14 cellular contexts compared by ENCODE assay signal in the genomic region with DNA sequence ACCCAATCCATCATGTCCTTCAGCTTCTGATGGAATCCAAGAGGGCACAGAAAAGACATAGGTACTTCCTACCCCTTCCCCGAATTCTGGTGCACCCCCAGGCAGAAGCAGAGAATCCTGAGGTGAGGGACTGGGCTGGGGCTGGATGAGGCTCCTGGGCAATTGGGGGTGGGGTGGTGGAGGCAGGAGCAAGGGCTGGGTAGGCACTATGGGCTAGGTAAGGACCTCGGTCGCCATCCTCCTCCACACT. TPM values are rescaled to one million over a fixed set of nuclear protein-coding genes. Genes with fewer than 3 reads are reported as not detected.
DNase-seq lines count a peak whose midpoint lies in the region; ATAC-seq and TF ChIP-seq lines count a peak whose summit lies in the region.
"Had no signal": no experiment of that assay in that cellular context is flagged by ENCODE, and none has a peak within 500 bp of the region (broad histone marks: within the 10 kb centered on the region; RNA-seq: fewer than 3 reads in every experiment).

No MANE protein-coding gene starts in this region.

- peak overlapping the region; percentile 88 to 91 for H3K27ac ChIP-seq in breast epithelium
- peak overlapping the region; percentile 94 for H3K27ac ChIP-seq in layer of hippocampus (ENCODE audit: low read depth, low read length)
- no peak overlapping the region for H3K27ac ChIP-seq in thoracic aorta
- H3K27ac ChIP-seq in RWPE1 = no peak overlapping the region
- H3K27ac ChIP-seq: C4-2B, HL-60 had no signal

- CTCF ChIA-PET in MCF 10A (lab: Yijun Ruan, JAX) (interaction anchor here (0.6 kb wide), 1 partner anchor 11 kb away, joined by 3 read pairs; no protein-coding TSS in a partner anchor), RWPE1 (lab: Yijun Ruan, JAX) (no interaction called here)
- CTCF ChIA-PET in activated CD4-positive, alpha-beta memory T cell treated with anti-CD3 and anti-CD28 coated beads for 36 hours (lab: Charles Lee) = no interaction called here

- H3K36me3 ChIP-seq in breast epithelium = no peaks in the 10 kb centered on the region
- H3K36me3 ChIP-seq in thoracic aorta = no peaks in the 10 kb centered on the region
- H3K36me3 ChIP-seq: pancreas had no signal

- TF ChIP-seq POLR2A in breast epithelium (IDR thresholded peaks at IDR 0.05) = no peak

- H3K27me3 Mint-ChIP-seq in MCF 10A (ENCODE audit: insufficient read depth, unreplicated experiment) = peaks cover 49% of the 10 kb centered on the region
- peaks cover 44% of the 10 kb centered on the region for H3K27me3 Mint-ChIP-seq in activated CD4-positive, alpha-beta memory T cell treated with anti-CD3 and anti-CD28 coated beads for 36 hours

- H3K9me3 Mint-ChIP-seq in MCF 10A (ENCODE audit: unreplicated experiment) = peaks cover 34% of the 10 kb centered on the region
- H3K9me3 Mint-ChIP-seq in activated CD4-positive, alpha-beta memory T cell treated with anti-CD3 and anti-CD28 coated beads for 36 hours = no peaks in the 10 kb centered on the region

- no peak overlapping the region for H3K4me3 Mint-ChIP-seq in MCF 10A (ENCODE audit: unreplicated experiment)
- peak overlapping the region; percentile 79 for H3K4me3 Mint-ChIP-seq in activated CD4-positive, alpha-beta memory T cell treated with anti-CD3 and anti-CD28 coated beads for 36 hours

- H3K4me3 ChIP-seq in breast epithelium (peak overlapping the region in 2 of 3 donors; percentile 62 to 76), thoracic aorta (peak overlapping the region; percentile 66)

- DNase-seq in breast epithelium (ENCODE audit: low spot score in 2 of 2) = no peak
- DNase-seq in MCF 10A (ENCODE audit: unreplicated experiment) = no peak
- peak; percentile 17 for DNase-seq in activated CD4-positive, alpha-beta memory T cell treated with anti-CD3 and anti-CD28 coated beads for 36 hours
- no peak for DNase-seq in thoracic aorta (ENCODE audit: low spot score)
- DNase-seq in RWPE1 (ENCODE audit: low spot score) = no peak
- no peak for DNase-seq in NCI-H1092 treated with DMSO at 0.1 percent for 48 hours (lab: John Stamatoyannopoulos, UW)
- DNase-seq: GOT3, NCI-H2171 treated with DMSO at 0.1 percent for 48 hours, SIG-M5 had no signal

- intact Hi-C loops in breast epithelium (cut with DNase I; ENCODE audit: low total_unique reads) = no loop called here
- intact Hi-C loops in MCF 10A (cut with micrococcal nuclease) = no loop called here
- intact Hi-C loops in activated CD4-positive, alpha-beta memory T cell treated with anti-CD3 and anti-CD28 coated beads for 36 hours (cut with micrococcal nuclease) = loop anchor here (10.0 kb wide), 1 partner anchor 473 kb away; no protein-coding TSS in a partner anchor

- H3K9me3 ChIP-seq in breast epithelium (no peaks in the 10 kb centered on the region), thoracic aorta (no peaks in the 10 kb centered on the region)
- H3K9me3 ChIP-seq: pancreas had no signal

- no TSS peak for BruUV-seq in MCF 10A (replicated peaks; lab: Mats Ljungman, UMichigan)

- no peak for ATAC-seq in thoracic aorta (ENCODE audit: insufficient number of reproducible peaks, low FRiP score, low read depth)
- ATAC-seq in HG03097 (IDR thresholded peaks at IDR 0.05; ENCODE audit: low FRiP score, unreplicated experiment) = no peak
- ATAC-seq: pancreas had no signal

- no peaks in the 10 kb centered on the region for H3K36me3 Mint-ChIP-seq in MCF 10A (ENCODE audit: insufficient read depth, unreplicated experiment)
- H3K36me3 Mint-ChIP-seq in activated CD4-positive, alpha-beta memory T cell treated with anti-CD3 and anti-CD28 coated beads for 36 hours = peaks cover 27% of the 10 kb centered on the region

- H3K27me3 ChIP-seq in breast epithelium (peaks cover 3 to 26% of the 10 kb centered on the region in 2 donors), layer of hippocampus (ENCODE audit: control insufficient read depth, insufficient read depth, low read length) (no peaks in the 10 kb centered on the region), thoracic aorta (replicated peaks; ENCODE audit: insufficient read depth) (peaks cover 15% of the 10 kb centered on the region)
- H3K27me3 ChIP-seq: pancreas had no signal

- no peaks in the 10 kb centered on the region for H3K4me1 Mint-ChIP-seq in MCF 10A (ENCODE audit: insufficient read depth, unreplicated experiment)
- H3K4me1 Mint-ChIP-seq in activated CD4-positive, alpha-beta memory T cell treated with anti-CD3 and anti-CD28 coated beads for 36 hours (ENCODE audit: low read depth) = peaks cover 69% of the 10 kb centered on the region

- H3K4me1 ChIP-seq in breast epithelium (peaks cover 0 to 5% of the 10 kb centered on the region in 2 donors), thoracic aorta (ENCODE audit: control insufficient read depth in 1 of 2, low read depth in 2 of 2) (peaks cover 3 to 28% of the 10 kb centered on the region in 2 donors)

- no peak overlapping the region for H3K27ac Mint-ChIP-seq in MCF 10A (ENCODE audit: low read depth, unreplicated experiment)
- peak overlapping the region; percentile 83 for H3K27ac Mint-ChIP-seq in activated CD4-positive, alpha-beta memory T cell treated with anti-CD3 and anti-CD28 coated beads for 36 hours

- POLR2A ChIA-PET in MCF 10A (lab: Yijun Ruan, JAX) = no interaction called here
- POLR2A ChIA-PET in activated CD4-positive, alpha-beta memory T cell treated with anti-CD3 and anti-CD28 coated beads for 36 hours (lab: Charles Lee) = no interaction called here
- POLR2A ChIA-PET in RWPE1 (lab: Yijun Ruan, JAX; ENCODE audit: low non-redundant PET) = interaction anchor here (0.6 kb wide), 1 partner anchor 12 kb away, joined by 3 read pairs; no protein-coding TSS in a partner anchor

- TF ChIP-seq CTCF in breast epithelium (IDR thresholded peaks at IDR 0.05) (no peak), MCF 10A (IDR thresholded peaks at IDR 0.05; ENCODE audit: unreplicated experiment) (no peak), thoracic aorta (IDR thresholded peaks at IDR 0.05) (no peak), RWPE1 (conservative IDR thresholded peaks at IDR 0.05; ENCODE audit: low read depth) (no peak)

RNA-seq across cellular contexts. Expression of a gene that starts 2.8 kb away (rescaled TPM):
- total RNA-seq in breast epithelium (1 to 10 TPM in 2 of 3 donors, under 1 TPM in 1; 0.32 to 3.7 (median 1.6) TPM), MCF 10A (2022) (not detected in 2 replicates), thoracic aorta (1 to 10 TPM; 1.3 to 4.2 TPM)
- 1 to 10 TPM; 5.4 to 6.2 TPM for total RNA-seq in activated CD4-positive, alpha-beta memory T cell treated with anti-CD3 and anti-CD28 coated beads for 36 hours

RNA-seq across cellular contexts. Expression of a gene that starts 33.5 kb away (rescaled TPM):
- 1 to 10 TPM in 2 of 3 donors, under 1 TPM in 1; 0.80 to 1.8 (median 1.6) TPM for total RNA-seq in breast epithelium
- total RNA-seq in MCF 10A (2022) = 0.49 and 0.51 TPM in 2 replicates
- total RNA-seq in activated CD4-positive, alpha-beta memory T cell treated with anti-CD3 and anti-CD28 coated beads for 36 hours = 10 to 100 TPM; 88.8 to 99.8 TPM
- not detected for total RNA-seq in thoracic aorta

RNA-seq across cellular contexts. Expression of a gene that starts 44.3 kb away (rescaled TPM):
- total RNA-seq in breast epithelium (100 to 1,000 TPM in 1 of 3 donors, 10 to 100 TPM in 2; 71.0 to 105 (median 87.5) TPM), MCF 10A (2022) (62.0 and 65.7 TPM in 2 replicates), thoracic aorta (100 to 1,000 TPM; 113 to 138 TPM)
- 10 to 100 TPM; 73.9 to 75.6 TPM for total RNA-seq in activated CD4-positive, alpha-beta memory T cell treated with anti-CD3 and anti-CD28 coated beads for 36 hours

RNA-seq across cellular contexts. Expression of a gene that starts 52.2 kb away (rescaled TPM):
- 10 to 100 TPM; 13.8 to 17.3 (median 16.0) TPM for total RNA-seq in breast epithelium
- 18.9 and 31.9 TPM in 2 replicates for total RNA-seq in MCF 10A (2022)
- total RNA-seq in activated CD4-positive, alpha-beta memory T cell treated with anti-CD3 and anti-CD28 coated beads for 36 hours = 100 to 1,000 TPM; 190 to 191 TPM
- total RNA-seq in thoracic aorta = 10 to 100 TPM; 12.8 to 39.5 TPM

Comparison
In these comparisons a context has a peak if more than half of its experiments do, and no peak if none do; other contexts are left out.
1. H3K27ac ChIP-seq: peak in breast epithelium (2 of 2) and layer of hippocampus (single experiment); none in thoracic aorta (0 of 2) and RWPE1 (single experiment).
2. RNA of a gene that starts 33.5 kb away (total RNA-seq): 88.8 to 99.8 TPM in activated CD4-positive, alpha-beta memory T cell treated with anti-CD3 and anti-CD28 coated beads for 36 hours; 0.80 to 1.8 TPM in breast epithelium, 0.49 to 0.51 TPM in MCF 10A and not detected in thoracic aorta; every median in the first group is over 10 times any median in the second.